ENCODE assay signal across 9 cellular contexts in the genomic region with DNA sequence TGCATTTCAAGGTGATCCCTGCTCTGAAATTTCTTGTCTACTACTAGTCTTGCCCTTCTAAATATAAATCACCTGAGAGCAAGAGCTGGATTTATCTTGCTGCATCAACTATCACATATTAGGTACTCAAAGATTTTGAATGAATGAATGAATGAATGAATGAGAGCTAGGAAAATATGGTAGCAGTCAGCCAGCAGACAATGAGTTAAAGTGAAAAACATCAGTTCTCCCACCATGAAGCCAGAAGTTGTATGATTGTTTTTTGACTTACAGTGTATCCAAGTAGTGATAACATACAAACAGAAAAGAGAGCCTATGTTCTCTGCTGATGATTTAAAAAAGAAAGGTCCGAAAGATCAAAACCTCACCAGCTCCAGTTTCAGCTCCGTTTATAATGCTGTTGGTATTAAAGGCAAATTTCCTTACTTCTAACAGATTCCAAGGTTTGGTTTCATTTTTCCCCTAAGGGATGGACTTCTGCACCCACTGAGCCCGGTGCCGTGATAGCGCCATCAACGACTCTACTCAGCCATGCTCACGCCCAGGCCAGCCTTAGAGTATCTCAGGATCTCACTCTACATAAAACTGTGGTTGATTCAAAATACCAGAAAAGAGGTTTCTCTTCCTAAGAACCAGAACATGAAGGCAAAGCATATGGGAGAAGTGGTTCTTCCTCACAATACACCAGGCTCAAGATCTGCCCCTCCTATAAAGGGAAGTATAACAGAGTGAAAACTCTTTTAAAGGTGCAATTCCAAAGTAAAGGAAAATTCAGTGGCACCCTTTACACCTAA.
A peak's percentile ranks its signal among the peaks of the same experiment; 100 is the strongest.
DNase-seq lines count a peak whose midpoint lies in the region; ATAC-seq and TF ChIP-seq lines count a peak whose summit lies in the region.
"Had no signal": no experiment of that assay in that cellular context is flagged by ENCODE, and none has a peak within 500 bp of the region (broad histone marks: within the 10 kb centered on the region; RNA-seq: fewer than 3 reads in every experiment).

No MANE protein-coding gene starts in this region.

- peaks cover 0 to 3% of the 10 kb centered on the region in 2 donors for H3K9me3 Mint-ChIP-seq in activated naive CD4-positive, alpha-beta T cell treated with anti-CD3 and anti-CD28 coated beads, Interleukin-2, amount 50 U/mL, for 72 hours
- H3K9me3 Mint-ChIP-seq in naive B cell (no peaks in the 10 kb centered on the region), progenitor cell of endocrine pancreas (ENCODE audit: low read depth) (no peaks in the 10 kb centered on the region)

- H3K9me2 ChIP-seq in Loucy (replicated peaks; ENCODE audit: low read depth, low read length) = no peaks in the 10 kb centered on the region

- H3K4me3 Mint-ChIP-seq in naive B cell (peak overlapping the region; percentile 92 to 100 (median 98)), progenitor cell of endocrine pancreas (ENCODE audit: low read depth) (no peak overlapping the region)

- peak overlapping the region; percentile 44 to 88 (median 82); a peak in 21 of 22 replicates for H3K27ac ChIP-seq in BLaER1 treated with 17β-estradiol and CSF1 and Interleukin-3, amounts not matched to agents 10 nM and 100 nM

- peaks cover 19 to 32% of the 10 kb centered on the region in 2 donors for H3K36me3 Mint-ChIP-seq in activated naive CD4-positive, alpha-beta T cell treated with anti-CD3 and anti-CD28 coated beads, Interleukin-2, amount 50 U/mL, for 72 hours
- H3K36me3 Mint-ChIP-seq in naive B cell = peaks cover 4 to 17% of the 10 kb centered on the region in 2 donors
- H3K36me3 Mint-ChIP-seq in progenitor cell of endocrine pancreas (ENCODE audit: insufficient read depth) = peaks cover 7% of the 10 kb centered on the region

- peak overlapping the region; percentile 63 to 87 (median 82) for H3K9ac ChIP-seq in BLaER1 treated with 17β-estradiol and CSF1 and Interleukin-3, amounts not matched to agents 10 nM and 100 nM
- H3K9ac ChIP-seq in Loucy (ENCODE audit: low read depth, low read length, poor library complexity, severe bottlenecking) = peak overlapping the region; percentile 83

- peak overlapping the region; percentile 60 to 79 (median 70) for H3K4me3 ChIP-seq in BLaER1 treated with 17β-estradiol and CSF1 and Interleukin-3, amounts not matched to agents 10 nM and 100 nM
- peak overlapping the region; percentile 79 for H3K4me3 ChIP-seq in Loucy (ENCODE audit: low read length, poor library complexity, severe bottlenecking)

- TF ChIP-seq CTCF in Loucy (conservative IDR thresholded peaks at IDR 0.05; ENCODE audit: low read length) (no peak; the same call in 1 of the 2 replicates), progenitor cell of endocrine pancreas (IDR thresholded peaks at IDR 0.05; ENCODE audit: unreplicated experiment) (no peak)

- ATAC-seq in activated naive CD4-positive, alpha-beta T cell treated with anti-CD3 and anti-CD28 coated beads, Interleukin-2, amount 50 U/mL, for 72 hours = peak; percentile 62
- ATAC-seq in naive B cell (ENCODE audit: low read depth in 2 of 2) (peak; percentile 34 to 51), HG03521 (IDR thresholded peaks at IDR 0.05; ENCODE audit: unreplicated experiment) (no peak)

- H3K27me3 Mint-ChIP-seq in naive B cell (no peaks in the 10 kb centered on the region), progenitor cell of endocrine pancreas (no peaks in the 10 kb centered on the region)

- H3K9me3 ChIP-seq in BLaER1 treated with 17β-estradiol and CSF1 and Interleukin-3, amounts not matched to agents 10 nM and 100 nM (replicated peaks in 1 of 11) = no peaks in the 10 kb centered on the region
- no peaks in the 10 kb centered on the region for H3K9me3 ChIP-seq in Loucy (ENCODE audit: insufficient read depth, low read depth, low read length)
- H3K9me3 ChIP-seq: ascending aorta had no signal

- H3K4me1 ChIP-seq in BLaER1 treated with 17β-estradiol and CSF1 and Interleukin-3, amounts not matched to agents 10 nM and 100 nM = peaks cover 31 to 65% (median 40%) of the 10 kb centered on the region in 10 experiments
- H3K4me1 ChIP-seq in Loucy (ENCODE audit: insufficient read depth, low read length, poor library complexity, severe bottlenecking) = peaks cover 41% of the 10 kb centered on the region
- H3K4me1 ChIP-seq: ascending aorta had no signal

- H3K79me2 ChIP-seq in Loucy (ENCODE audit: insufficient read depth, low read length) = peaks cover 60% of the 10 kb centered on the region

- H3K36me3 ChIP-seq in BLaER1 treated with 17β-estradiol and CSF1 and Interleukin-3, amounts not matched to agents 10 nM and 100 nM = peaks cover 10 to 40% (median 32%) of the 10 kb centered on the region in 11 experiments; a peak in 17 of 22 replicates
- H3K36me3 ChIP-seq in Loucy (ENCODE audit: insufficient read depth, low read length) = peaks cover 5% of the 10 kb centered on the region; the same call in 1 of the 2 replicates
- H3K36me3 ChIP-seq: ascending aorta had no signal

- H2AFZ ChIP-seq in Loucy (ENCODE audit: low read length) = peak overlapping the region; percentile 79; the same call in 1 of the 2 replicates

- H3K27ac Mint-ChIP-seq in activated naive CD4-positive, alpha-beta T cell treated with anti-CD3 and anti-CD28 coated beads, Interleukin-2, amount 50 U/mL, for 72 hours = peak overlapping the region; percentile 88 to 92
- H3K27ac Mint-ChIP-seq in naive B cell (peak overlapping the region; percentile 82 to 97 (median 94)), progenitor cell of endocrine pancreas (no peak overlapping the region)

- H3F3A ChIP-seq in Loucy (ENCODE audit: low read depth) = peaks cover 11% of the 10 kb centered on the region

- H3K4me2 ChIP-seq in BLaER1 treated with 17β-estradiol and CSF1 and Interleukin-3, amounts not matched to agents 10 nM and 100 nM = peak overlapping the region; percentile 78 to 98 (median 89)
- peak overlapping the region; percentile 97 for H3K4me2 ChIP-seq in Loucy (ENCODE audit: low read depth, low read length, poor library complexity, severe bottlenecking)

- peaks cover 0 to 69% (median 44%) of the 10 kb centered on the region in 11 experiments; a peak in 19 of 22 replicates for H4K20me1 ChIP-seq in BLaER1 treated with 17β-estradiol and CSF1 and Interleukin-3, amounts not matched to agents 10 nM and 100 nM
- peaks cover 31% of the 10 kb centered on the region for H4K20me1 ChIP-seq in Loucy (ENCODE audit: insufficient read depth, low read length, poor library complexity, severe bottlenecking)

- no peak for DNase-seq in activated naive CD4-positive, alpha-beta T cell treated with anti-CD3 and anti-CD28 coated beads, Interleukin-2, amount 50 U/mL, for 72 hours (ENCODE audit: low spot score in 2 of 2)
- DNase-seq in naive B cell = no peak
- DNase-seq in DMS153 (lab: John Stamatoyannopoulos, UW) = no peak
- DNase-seq in activated CD4-positive, CD25-positive, alpha-beta regulatory T cell (lab: John Stamatoyannopoulos, UW) = no peak
- DNase-seq in progenitor cell of endocrine pancreas (ENCODE audit: low spot score, unreplicated experiment) = no peak

- H3K4me1 Mint-ChIP-seq in naive B cell (peaks cover 56 to 70% (median 65%) of the 10 kb centered on the region in 3 donors), progenitor cell of endocrine pancreas (ENCODE audit: low read depth) (no peaks in the 10 kb centered on the region)

- H3K27me3 ChIP-seq in BLaER1 treated with 17β-estradiol and CSF1 and Interleukin-3, amounts not matched to agents 10 nM and 100 nM = no peaks in the 10 kb centered on the region
- H3K27me3 ChIP-seq in Loucy (ENCODE audit: insufficient read depth, low read length, poor library complexity, severe bottlenecking) = no peaks in the 10 kb centered on the region
- H3K27me3 ChIP-seq: ascending aorta had no signal
